ENCODE assay signal across 11 cellular contexts in genomic region chr10:114779803-114780609, GRCh38. TPM values are rescaled to one million over a fixed set of nuclear protein-coding genes. Genes with fewer than 3 reads are reported as not detected.
DNase-seq lines count a peak whose midpoint lies in the region; ATAC-seq, FAIRE-seq and TF ChIP-seq lines count a peak whose summit lies in the region.
"Had no signal": no experiment of that assay in that cellular context is flagged by ENCODE, and none has a peak within 500 bp of the region (broad histone marks: within the 10 kb centered on the region; RNA-seq: fewer than 3 reads in every experiment).

No MANE protein-coding gene starts in this region.

- ATAC-seq in K562 (no peak), HepG2 (no peak), GM21528 (IDR thresholded peaks at IDR 0.05; ENCODE audit: low FRiP score, unreplicated experiment) (no peak)

- no peak overlapping the region for H2BK12ac ChIP-seq in trophoblast cell (ENCODE audit: low read length)

- H3K36me3 ChIP-seq in A673 (ENCODE audit: insufficient read depth, low read length, poor library complexity, severe bottlenecking) (no peaks in the 10 kb centered on the region), K562 (ENCODE audit: control insufficient read depth, insufficient read depth, low read length) (no peaks in the 10 kb centered on the region), HepG2 (replicated peaks in 1 of 2; ENCODE audit: control insufficient read depth in 1 of 2, insufficient read depth in 2 of 2, low read length in 2 of 2) (no peaks in the 10 kb centered on the region), trophoblast cell (ENCODE audit: control insufficient read depth in 1 of 2, insufficient read depth in 2 of 2, low read length in 2 of 2) (no peaks in the 10 kb centered on the region)
- H3K36me3 ChIP-seq: tibial nerve had no signal

- in situ Hi-C loops in K562 (cut with MboI) (no loop called here), HepG2 (cut with HindIII; ENCODE audit: extremely low pct_ligation_motif_present, low pct_unique_long_range_greater_than_20kb) (no loop called here)

- H3K9ac ChIP-seq in K562 (ENCODE audit: insufficient read depth in 1 of 2, low read depth in 2 of 2, low read length in 2 of 2) (no peak overlapping the region), HepG2 (ENCODE audit: insufficient read depth, low read depth, low read length) (no peak overlapping the region), trophoblast cell (ENCODE audit: low read length) (no peak overlapping the region)
- H3K9ac ChIP-seq: parathyroid adenoma had no signal

- no peak overlapping the region for H2BK120ac ChIP-seq in trophoblast cell (ENCODE audit: insufficient read depth, low read length, poor library complexity)

- no peak overlapping the region for H3K4me3 ChIP-seq in A673 (ENCODE audit: low read depth, low read length, poor library complexity, severe bottlenecking)
- H3K4me3 ChIP-seq in K562: no peak overlapping the region
- H3K4me3 ChIP-seq in HepG2 (replicated peaks in 1 of 3; ENCODE audit: insufficient read depth in 1 of 3, low read depth in 2 of 3, low read length in 3 of 3): no peak overlapping the region
- no peak overlapping the region for H3K4me3 ChIP-seq in trophoblast cell (ENCODE audit: low read depth, low read length)
- H3K4me3 ChIP-seq: tibial nerve had no signal

- no peaks in the 10 kb centered on the region for H3K9me3 ChIP-seq in A673 (ENCODE audit: low read depth, low read length, poor library complexity, severe bottlenecking)
- H3K9me3 ChIP-seq in K562 (replicated peaks; ENCODE audit: control insufficient read depth, insufficient read depth, low read depth, low read length): no peaks in the 10 kb centered on the region
- H3K9me3 ChIP-seq in HepG2 (ENCODE audit: low read length): no peaks in the 10 kb centered on the region
- no peaks in the 10 kb centered on the region for H3K9me3 ChIP-seq in trophoblast cell (ENCODE audit: insufficient read depth, low read depth, low read length)
- H3K9me3 ChIP-seq: tibial nerve had no signal

- BruUV-seq in A673 (replicated peaks; lab: Mats Ljungman, UMichigan) (no TSS peak), K562 (replicated peaks; lab: Mats Ljungman, UMichigan) (no TSS peak), HepG2 (replicated peaks; lab: Mats Ljungman, UMichigan) (no TSS peak)

- H3K27ac ChIP-seq in A673 (ENCODE audit: low read depth, low read length, poor library complexity, severe bottlenecking): no peak overlapping the region
- no peak overlapping the region for H3K27ac ChIP-seq in K562 (ENCODE audit: extremely low read depth, low read depth, low read length)
- no peak overlapping the region for H3K27ac ChIP-seq in HepG2 (ENCODE audit: extremely low read length, insufficient read depth, low read length)
- no peak overlapping the region for H3K27ac ChIP-seq in trophoblast cell (ENCODE audit: low read depth, low read length)
- H3K27ac ChIP-seq: parathyroid adenoma had no signal

- WGBS in K562 (ENCODE audit: insufficient coverage, low coverage, missing lambda C conversion rate): 0% methylated on average over 3 of the region's 3 CpGs
- whole genome bisulfite sequencing in HepG2 (ENCODE audit: low lambda C conversion rate): 47% methylated on average over 3 of the region's 3 CpGs
- no CpG with 5 or more reads among the region's 3 CpGs for WGBS in trophoblast cell (ENCODE audit: extremely low coverage, insufficient coverage, insufficient read length)

- CTCF ChIA-PET in A673 (lab: Charles Lee): no interaction called here
- CTCF ChIA-PET in K562 (lab: Yijun Ruan, JAX; ENCODE audit: low intra/inter-chr PET ratio): no interaction called here
- CTCF ChIA-PET in HepG2 (lab: Yijun Ruan, JAX; ENCODE audit: low intra/inter-chr PET ratio, low total read pairs): no interaction called here

- no peak overlapping the region for H3K23ac ChIP-seq in trophoblast cell (ENCODE audit: low read length)

- no peak for TF ChIP-seq RAD21 in K562 (CRISPR knock-in tag; conservative IDR thresholded peaks at IDR 0.05 in 1 of 2, IDR thresholded peaks at IDR 0.05 in 1 of 2)
- no peak for TF ChIP-seq RAD21 in HepG2 (CRISPR knock-in tag; IDR thresholded peaks at IDR 0.05)

- H3K18ac ChIP-seq in trophoblast cell (ENCODE audit: low read length): no peak overlapping the region

- no peaks in the 10 kb centered on the region for H3K79me1 ChIP-seq in trophoblast cell (ENCODE audit: low read length)

- no peak for TF ChIP-seq EP300 in K562 (IDR thresholded peaks at IDR 0.05; ENCODE audit: low read length)
- no peak for TF ChIP-seq EP300 in HepG2 (IDR thresholded peaks at IDR 0.05; ENCODE audit: low read depth in 2 of 2, low read length in 2 of 2)
- no peak for TF ChIP-seq EP300 in HepG2 (CRISPR knock-in tag; IDR thresholded peaks at IDR 0.05; ENCODE audit: borderline replicate concordance)

- H2BK5ac ChIP-seq in trophoblast cell (ENCODE audit: low read depth, low read length, poor library complexity): no peak overlapping the region

- H4K91ac ChIP-seq in trophoblast cell (ENCODE audit: low read depth, low read length): no peak overlapping the region

- H4K20me1 ChIP-seq in K562 (replicated peaks; ENCODE audit: control insufficient read depth, insufficient read depth, low read length) (no peaks in the 10 kb centered on the region), HepG2 (ENCODE audit: insufficient read depth, low read length) (no peaks in the 10 kb centered on the region)

- no peak overlapping the region for H2AK5ac ChIP-seq in trophoblast cell (ENCODE audit: low read length)

- FAIRE-seq in K562 (lab: Jason Lieb, UNC) (no peak), HepG2 (lab: Jason Lieb, UNC) (no peak)
- FAIRE-seq: G401.6 had no signal

- no peak overlapping the region for H3K14ac ChIP-seq in trophoblast cell (ENCODE audit: low read length)

- H2AFZ ChIP-seq in K562 (ENCODE audit: low read depth, low read length) (no peak overlapping the region), HepG2 (ENCODE audit: low read length) (no peak overlapping the region), trophoblast cell (ENCODE audit: insufficient read depth, low read length, poor library complexity) (no peak overlapping the region)
- H2AFZ ChIP-seq: parathyroid adenoma had no signal

- H3K4me2 ChIP-seq in K562 (ENCODE audit: insufficient read depth, low read length) (no peak overlapping the region), HepG2 (ENCODE audit: low read depth, low read length) (no peak overlapping the region), trophoblast cell (ENCODE audit: low read length) (no peak overlapping the region)

- POLR2A ChIA-PET in A673 (lab: Charles Lee; ENCODE audit: low non-redundant PET) (interaction anchor here (0.8 kb wide), 1 partner anchor 329 kb away, joined by 3 read pairs; no protein-coding TSS in a partner anchor), K562 (lab: Yijun Ruan, JAX) (no interaction called here), HepG2 (lab: Yijun Ruan, JAX) (no interaction called here)

- no peaks in the 10 kb centered on the region for H3K79me2 ChIP-seq in K562 (ENCODE audit: control insufficient read depth, insufficient read depth, low read length)
- H3K79me2 ChIP-seq in HepG2 (ENCODE audit: insufficient read depth, low read length): no peaks in the 10 kb centered on the region
- H3K79me2 ChIP-seq in trophoblast cell (ENCODE audit: control insufficient read depth, insufficient read depth, low read length, poor library complexity): no peaks in the 10 kb centered on the region
- H3K79me2 ChIP-seq: parathyroid adenoma had no signal

- TF ChIP-seq CTCF in A673 (conservative IDR thresholded peaks at IDR 0.05; ENCODE audit: low read depth, low read length) (no peak), K562 (IDR thresholded peaks at IDR 0.05 in 2 of 3, conservative IDR thresholded peaks at IDR 0.05 in 1 of 3; ENCODE audit: insufficient read depth in 2 of 3, low read depth in 1 of 3, low read length in 3 of 3) (no peak), HepG2 (CRISPR knock-in tag; IDR thresholded peaks at IDR 0.05) (no peak)

- H3K4ac ChIP-seq in trophoblast cell (ENCODE audit: low read depth, low read length): no peak overlapping the region

- TF ChIP-seq POLR2A in K562 (conservative IDR thresholded peaks at IDR 0.05) (no peak), HepG2 (IDR thresholded peaks at IDR 0.05; ENCODE audit: insufficient read depth in 1 of 2, low read depth in 2 of 2, low read length in 2 of 2) (no peak)

- H3K4me1 ChIP-seq in A673 (ENCODE audit: insufficient read depth, low read length, poor library complexity, severe bottlenecking): peaks cover 17% of the 10 kb centered on the region
- no peaks in the 10 kb centered on the region for H3K4me1 ChIP-seq in K562 (replicated peaks in 1 of 2; ENCODE audit: control insufficient read depth in 2 of 2, insufficient read depth in 2 of 2, low read length in 2 of 2)
- no peaks in the 10 kb centered on the region for H3K4me1 ChIP-seq in HepG2 (ENCODE audit: insufficient read depth, low read length)
- no peaks in the 10 kb centered on the region for H3K4me1 ChIP-seq in trophoblast cell (ENCODE audit: control insufficient read depth in 1 of 2, insufficient read depth in 2 of 2, low read length in 2 of 2)
- H3K4me1 ChIP-seq: parathyroid adenoma had no signal

- no peak overlapping the region for H4K8ac ChIP-seq in trophoblast cell (ENCODE audit: low read depth, low read length)

- peak; percentile 82 for DNase-seq in A673 (ENCODE audit: low spot score)
- DNase-seq in HS-27A (ENCODE audit: low read depth): peak; percentile 69
- DNase-seq in K562 (ENCODE audit: extremely low read depth in 1 of 4, low spot score in 3 of 4): no peak
- DNase-seq in HepG2 (ENCODE audit: low spot score): peak; percentile 3
- DNase-seq in head of caudate nucleus: no peak
- DNase-seq in C1 segment of cervical spinal cord (lab: John Stamatoyannopoulos, UW): no peak
- no peak for DNase-seq in trophoblast cell

- H3K27me3 ChIP-seq in A673 (replicated peaks; ENCODE audit: insufficient read depth, low read depth, low read length, poor library complexity) (no peaks in the 10 kb centered on the region), K562 (ENCODE audit: control insufficient read depth in 2 of 2, insufficient read depth in 2 of 2, low read length in 2 of 2) (no peaks in the 10 kb centered on the region), HepG2 (ENCODE audit: control insufficient read depth in 1 of 2, insufficient read depth in 2 of 2, low read length in 2 of 2) (no peaks in the 10 kb centered on the region; a peak in 1 of 5 replicates), trophoblast cell (ENCODE audit: insufficient read depth, low read length) (no peaks in the 10 kb centered on the region)
- H3K27me3 ChIP-seq: tibial nerve had no signal

- H3K9me1 ChIP-seq in K562 (ENCODE audit: control insufficient read depth, insufficient read depth, low read length): no peaks in the 10 kb centered on the region

- H4K12ac ChIP-seq in trophoblast cell (ENCODE audit: low read depth, low read length): no peak overlapping the region

- intact Hi-C loops in A673 (cut with micrococcal nuclease; ENCODE audit: unreplicated experiment): loop anchor here (5.0 kb wide), 2 partner anchors 88 to 478 kb away; no protein-coding TSS in a partner anchor
- intact Hi-C loops in K562 (cut with micrococcal nuclease): loop anchor here (10.0 kb wide), 1 partner anchor 305 kb away; no protein-coding TSS in a partner anchor
- intact Hi-C loops in HepG2 (cut with micrococcal nuclease; ENCODE audit: unreplicated experiment): no loop called here
- intact Hi-C loops in head of caudate nucleus (cut with DNase I): loop anchor here (10.0 kb wide), 1 partner anchor 235 kb away; no protein-coding TSS in a partner anchor

RNA-seq across cellular contexts. Expression of gene FHIP2A, which starts 41.6 kb away (rescaled TPM):
- total RNA-seq in A673 (2021) (14.0 and 14.4 TPM in 2 replicates), K562 (2014; rRNA removed) (1.4 and 1.8 TPM in 2 replicates), K562 (2014; rRNA removed; fragmentation: Illumina TruSeq; extraction: Trizol) (4.3 and 5.1 TPM in 2 replicates), K562 (2015; rRNA removed; fragmentation: Illumina TruSeq; extraction: Trizol) (3.4 and 3.9 TPM in 2 replicates), K562 (2021) (6.4 TPM in 2 replicates), HepG2 (2016; rRNA removed; fragmentation: Illumina TruSeq; extraction: Trizol) (8.3 and 9.0 TPM in 2 replicates)
- 10.1 and 29.6 TPM in 2 replicates for total RNA-seq in K562 (2011; cell fraction: chromatin; rRNA removed; ENCODE audit: low replicate concordance)
- total RNA-seq in K562 (2011; cell fraction: nucleolus; rRNA removed): 7.5 and 8.5 TPM in 2 replicates
- total RNA-seq in K562 (2011; cell fraction: nucleoplasm; rRNA removed): 11.8 and 14.6 TPM in 2 replicates
- polyA plus RNA-seq in K562 (2011; rRNA removed) (7.4 and 10.6 TPM in 2 replicates), K562 (2014; fragmentation: Illumina TruSeq; extraction: Trizol) (3.0 and 3.3 TPM in 2 replicates), K562 (2014; fragmentation: Nextera tagmentation; extraction: Ambion mirVana) (1 to 10 TPM; 1.5 to 1.6 TPM), K562 (2014; rRNA removed) (2.0 and 2.8 TPM in 2 replicates), HepG2 (2011; rRNA removed) (6.2 and 6.5 TPM in 2 replicates)
- polyA plus RNA-seq in K562 (2011; cell fraction: cytosol; rRNA removed): 1.8 and 2.9 TPM in 2 replicates
- 10.7 and 17.9 TPM in 2 replicates for polyA plus RNA-seq in K562 (2011; cell fraction: nucleus; rRNA removed)
- 2.2 and 3.1 TPM in 2 replicates for polyA plus RNA-seq in K562 (2012)
- 10.9 and 13.2 TPM in 2 replicates for polyA minus RNA-seq in K562 (2011; rRNA and poly(A)+ RNA removed)
- 8.8 and 14.1 TPM in 2 replicates for polyA minus RNA-seq in K562 (2011; cell fraction: cytosol; rRNA and poly(A)+ RNA removed)
- polyA minus RNA-seq in K562 (2011; cell fraction: nucleus; rRNA and poly(A)+ RNA removed): 6.7 and 12.6 TPM in 2 replicates
- total RNA-seq in HepG2 (2016; cell fraction: cytosol; rRNA removed; fragmentation: Illumina TruSeq; extraction: Trizol; ENCODE audit: low read depth): 4.8 and 5.0 TPM in 2 replicates
- 8.7 and 10.3 TPM in 2 replicates for total RNA-seq in HepG2 (2016; cell fraction: insoluble cytoplasmic fraction; rRNA removed; fragmentation: Illumina TruSeq; extraction: Trizol)
- total RNA-seq in HepG2 (2016; cell fraction: membrane; rRNA removed; fragmentation: Illumina TruSeq; extraction: Trizol): 4.4 and 5.4 TPM in 2 replicates
- 12.4 and 13.8 TPM in 2 replicates for total RNA-seq in HepG2 (2016; cell fraction: nucleus; rRNA removed; fragmentation: Illumina TruSeq; extraction: Trizol)
- 1.2 and 2.5 TPM in 2 replicates for polyA plus RNA-seq in HepG2 (2011; cell fraction: cytosol; rRNA removed)
- 10.0 and 11.4 TPM in 2 replicates for polyA plus RNA-seq in HepG2 (2011; cell fraction: nucleus; rRNA removed)
- polyA plus RNA-seq in HepG2 (2012): 4.2 and 5.2 TPM in 2 replicates
- polyA plus RNA-seq in HepG2 (2016; cell fraction: cytosol; fragmentation: Illumina TruSeq; extraction: Trizol; ENCODE audit: low read depth): 0.26 and 0.31 TPM in 2 replicates
- 5.8 and 6.1 TPM in 2 replicates for polyA plus RNA-seq in HepG2 (2016; cell fraction: insoluble cytoplasmic fraction; fragmentation: Illumina TruSeq; extraction: Trizol; ENCODE audit: low read depth)
- 0.65 and 1.7 TPM in 2 replicates for polyA plus RNA-seq in HepG2 (2016; cell fraction: membrane; fragmentation: Illumina TruSeq; extraction: Trizol; ENCODE audit: low read depth)
- 17.4 and 23.7 TPM in 2 replicates for polyA plus RNA-seq in HepG2 (2016; cell fraction: nucleus; fragmentation: Illumina TruSeq; extraction: Trizol; ENCODE audit: insufficient read depth, low read depth)
- 9.9 and 17.5 TPM in 2 replicates for polyA minus RNA-seq in HepG2 (2011; rRNA and poly(A)+ RNA removed; ENCODE audit: low replicate concordance)
- 11.0 and 15.0 TPM in 2 replicates for polyA minus RNA-seq in HepG2 (2011; cell fraction: cytosol; rRNA and poly(A)+ RNA removed)
- 30.1 and 31.0 TPM in 2 replicates for polyA minus RNA-seq in HepG2 (2011; cell fraction: nucleus; rRNA and poly(A)+ RNA removed)
- 13.1 TPM in 2 replicates for polyA plus RNA-seq in trophoblast cell (2013)

Comparison
In these comparisons a context has a peak if more than half of its experiments do, and no peak if none do; other contexts are left out.
1. DNase-seq: peak in A673 (single experiment), HS-27A (single experiment) and HepG2 (single experiment); none in K562 (0 of 4), head of caudate nucleus (0 of 42), C1 segment of cervical spinal cord (0 of 14) and trophoblast cell (0 of 2).